ENCODE assay signal across 1 cellular context in the genomic region with DNA sequence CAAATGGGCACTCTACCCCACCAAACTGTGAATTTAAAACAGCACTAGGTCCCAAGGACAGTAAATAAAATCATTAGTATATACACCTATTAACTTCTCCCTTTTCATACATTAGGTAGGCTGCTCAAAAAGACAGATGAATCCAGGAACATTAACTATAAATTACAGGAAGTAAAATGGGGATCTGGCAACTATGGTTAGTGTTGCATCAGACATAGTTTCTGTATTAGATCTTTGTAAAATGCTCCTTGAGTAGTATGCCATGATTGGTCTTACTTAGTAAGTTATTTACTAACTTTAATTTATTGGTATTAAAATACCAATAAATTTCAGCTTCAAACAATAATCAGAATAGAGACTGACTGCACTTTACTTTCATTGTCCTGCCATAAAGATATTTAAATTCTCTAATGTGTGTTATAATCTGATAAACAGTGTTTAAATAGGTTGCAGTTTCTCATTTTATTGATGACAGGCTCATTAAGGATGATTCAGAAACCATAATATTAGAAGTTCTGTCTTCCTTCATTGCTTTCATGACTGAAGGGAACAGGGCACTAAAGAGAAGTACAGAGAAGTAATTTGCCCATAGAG.
TF ChIP-seq lines count a peak whose summit lies in the region.

No MANE protein-coding gene starts in this region.

TF ChIP-seq in K562, 482 proteins besides CTCF, POLR2A, EP300 and RAD21:
- TF ChIP-seq ZNF140 (CRISPR knock-in tag; IDR thresholded peaks at IDR 0.05) (no peak), SUPT5H (IDR thresholded peaks at IDR 0.05) (no peak), POLR2H (tag; IDR thresholded peaks at IDR 0.05; ENCODE audit: low read depth) (peak; percentile 33; the same call in 1 of the 2 replicates), ZNF785 (CRISPR knock-in tag; IDR thresholded peaks at IDR 0.05) (no peak), THRAP3 (IDR thresholded peaks at IDR 0.05; ENCODE audit: borderline replicate concordance) (no peak), RBM25 (IDR thresholded peaks at IDR 0.05; ENCODE audit: low read depth, low read length, severe bottlenecking) (no peak), PTTG1 (tag; IDR thresholded peaks at IDR 0.05; ENCODE audit: low read depth) (no peak), ZNF3 (CRISPR knock-in tag; IDR thresholded peaks at IDR 0.05) (no peak), MAFF (IDR thresholded peaks at IDR 0.05; ENCODE audit: low read length) (no peak), NCOA1 (IDR thresholded peaks at IDR 0.05; ENCODE audit: low read depth) (no peak), ZNF347 (CRISPR knock-in tag; IDR thresholded peaks at IDR 0.05; ENCODE audit: low read depth) (no peak), TRIM24 (IDR thresholded peaks at IDR 0.05) (peak in 1 of 2 experiments; percentile 33; a peak in 1 of 4 replicates), CEBPG (CRISPR knock-in tag; IDR thresholded peaks at IDR 0.05) (peak; percentile 74; the same call in 1 of the 2 replicates), CEBPG (tag; conservative IDR thresholded peaks at IDR 0.05 in 1 of 2, IDR thresholded peaks at IDR 0.05 in 1 of 2) (peak; percentile 76 to 79), PRPF4 (IDR thresholded peaks at IDR 0.05; ENCODE audit: insufficient read depth, low read depth, low read length, poor library complexity, severe bottlenecking) (no peak), TAL1 (IDR thresholded peaks at IDR 0.05) (no peak)
- TF ChIP-seq, protein P1, sequence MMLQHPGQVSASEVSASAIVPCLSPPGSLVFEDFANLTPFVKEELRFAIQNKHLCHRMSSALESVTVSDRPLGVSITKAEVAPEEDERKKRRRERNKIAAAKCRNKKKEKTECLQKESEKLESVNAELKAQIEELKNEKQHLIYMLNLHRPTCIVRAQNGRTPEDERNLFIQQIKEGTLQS (IDR thresholded peaks at IDR 0.05): peak; percentile 40; the same call in 1 of the 2 replicates
- TF ChIP-seq, protein P1 (CRISPR knock-in tag; conservative IDR thresholded peaks at IDR 0.05): no peak
- TF ChIP-seq, protein P2, sequence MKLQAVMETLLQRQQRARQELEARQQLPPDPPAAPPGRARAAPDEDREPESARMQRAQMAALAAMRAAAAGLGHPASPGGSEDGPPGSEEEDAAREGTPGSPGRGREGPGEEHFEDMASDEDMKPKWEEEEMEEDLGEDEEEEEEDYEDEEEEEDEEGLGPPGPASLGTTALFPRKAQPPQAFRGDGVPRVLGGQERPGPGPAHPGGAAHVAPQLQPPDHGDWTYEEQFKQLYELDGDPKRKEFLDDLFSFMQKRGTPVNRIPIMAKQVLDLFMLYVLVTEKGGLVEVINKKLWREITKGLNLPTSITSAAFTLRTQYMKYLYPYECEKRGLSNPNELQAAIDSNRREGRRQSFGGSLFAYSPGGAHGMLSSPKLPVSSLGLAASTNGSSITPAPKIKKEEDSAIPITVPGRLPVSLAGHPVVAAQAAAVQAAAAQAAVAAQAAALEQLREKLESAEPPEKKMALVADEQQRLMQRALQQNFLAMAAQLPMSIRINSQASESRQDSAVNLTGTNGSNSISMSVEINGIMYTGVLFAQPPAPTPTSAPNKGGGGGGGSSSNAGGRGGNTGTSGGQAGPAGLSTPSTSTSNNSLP (IDR thresholded peaks at IDR 0.05; ENCODE audit: borderline replicate concordance, low read depth, low read length): no peak
- TF ChIP-seq, protein P3, sequence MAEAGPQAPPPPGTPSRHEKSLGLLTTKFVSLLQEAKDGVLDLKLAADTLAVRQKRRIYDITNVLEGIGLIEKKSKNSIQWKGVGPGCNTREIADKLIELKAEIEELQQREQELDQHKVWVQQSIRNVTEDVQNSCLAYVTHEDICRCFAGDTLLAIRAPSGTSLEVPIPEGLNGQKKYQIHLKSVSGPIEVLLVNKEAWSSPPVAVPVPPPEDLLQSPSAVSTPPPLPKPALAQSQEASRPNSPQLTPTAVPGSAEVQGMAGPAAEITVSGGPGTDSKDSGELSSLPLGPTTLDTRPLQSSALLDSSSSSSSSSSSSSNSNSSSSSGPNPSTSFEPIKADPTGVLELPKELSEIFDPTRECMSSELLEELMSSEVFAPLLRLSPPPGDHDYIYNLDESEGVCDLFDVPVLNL (CRISPR knock-in tag; IDR thresholded peaks at IDR 0.05; ENCODE audit: low read depth): no peak
TF ChIP-seq in K562: peak in this region for 4.
